Comparison of ENCODE assay signal across 1 cellular context in the genomic region with DNA sequence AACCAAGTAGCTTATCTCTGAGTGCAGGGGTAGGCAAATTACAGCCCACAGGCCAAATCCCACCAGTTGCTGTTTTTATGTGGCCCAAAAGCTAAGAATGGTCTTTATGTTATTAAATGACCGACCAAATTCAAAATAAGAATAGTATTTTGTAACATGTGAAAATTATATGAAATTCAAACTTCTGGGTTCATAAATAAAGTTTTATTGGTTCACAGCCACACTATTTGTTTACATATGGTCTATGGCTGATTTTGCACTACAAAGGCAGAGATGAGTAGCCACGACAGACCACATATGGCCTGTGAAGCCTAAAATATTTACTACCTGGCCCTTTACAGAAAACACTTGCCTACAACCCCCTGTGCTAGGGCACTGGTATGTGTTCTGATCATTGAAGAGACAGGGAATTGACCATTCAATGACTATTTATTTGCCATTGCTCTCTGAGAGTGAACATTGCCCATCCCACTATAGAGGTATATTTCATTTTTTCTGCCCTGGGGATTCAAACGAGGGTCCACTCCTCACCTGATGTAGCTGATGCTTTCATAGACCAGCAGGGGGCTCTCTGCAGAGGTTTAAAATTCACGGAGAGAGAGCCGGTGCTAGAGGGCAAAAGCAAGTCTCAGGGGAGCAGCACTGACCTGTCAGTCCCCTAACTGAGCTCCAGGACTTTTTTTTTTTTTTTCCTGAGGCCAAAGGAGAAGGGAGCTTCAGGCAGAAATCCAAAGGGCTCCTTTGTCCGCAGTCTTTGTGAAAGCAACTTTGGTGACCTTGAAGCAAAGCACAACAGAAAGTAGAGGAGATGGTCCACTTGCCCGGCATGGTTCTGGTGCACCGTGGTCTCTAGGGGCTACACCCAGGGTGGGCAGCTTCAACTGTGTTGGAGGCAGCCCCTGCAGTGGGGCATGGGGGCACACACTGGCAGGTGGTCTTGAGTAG.
TF ChIP-seq lines count a peak whose summit lies in the region.

No MANE protein-coding gene starts in this region.

TF ChIP-seq in K562, 482 proteins besides CTCF, POLR2A, EP300 and RAD21 (continued from another document):
- TF ChIP-seq, protein P1, sequence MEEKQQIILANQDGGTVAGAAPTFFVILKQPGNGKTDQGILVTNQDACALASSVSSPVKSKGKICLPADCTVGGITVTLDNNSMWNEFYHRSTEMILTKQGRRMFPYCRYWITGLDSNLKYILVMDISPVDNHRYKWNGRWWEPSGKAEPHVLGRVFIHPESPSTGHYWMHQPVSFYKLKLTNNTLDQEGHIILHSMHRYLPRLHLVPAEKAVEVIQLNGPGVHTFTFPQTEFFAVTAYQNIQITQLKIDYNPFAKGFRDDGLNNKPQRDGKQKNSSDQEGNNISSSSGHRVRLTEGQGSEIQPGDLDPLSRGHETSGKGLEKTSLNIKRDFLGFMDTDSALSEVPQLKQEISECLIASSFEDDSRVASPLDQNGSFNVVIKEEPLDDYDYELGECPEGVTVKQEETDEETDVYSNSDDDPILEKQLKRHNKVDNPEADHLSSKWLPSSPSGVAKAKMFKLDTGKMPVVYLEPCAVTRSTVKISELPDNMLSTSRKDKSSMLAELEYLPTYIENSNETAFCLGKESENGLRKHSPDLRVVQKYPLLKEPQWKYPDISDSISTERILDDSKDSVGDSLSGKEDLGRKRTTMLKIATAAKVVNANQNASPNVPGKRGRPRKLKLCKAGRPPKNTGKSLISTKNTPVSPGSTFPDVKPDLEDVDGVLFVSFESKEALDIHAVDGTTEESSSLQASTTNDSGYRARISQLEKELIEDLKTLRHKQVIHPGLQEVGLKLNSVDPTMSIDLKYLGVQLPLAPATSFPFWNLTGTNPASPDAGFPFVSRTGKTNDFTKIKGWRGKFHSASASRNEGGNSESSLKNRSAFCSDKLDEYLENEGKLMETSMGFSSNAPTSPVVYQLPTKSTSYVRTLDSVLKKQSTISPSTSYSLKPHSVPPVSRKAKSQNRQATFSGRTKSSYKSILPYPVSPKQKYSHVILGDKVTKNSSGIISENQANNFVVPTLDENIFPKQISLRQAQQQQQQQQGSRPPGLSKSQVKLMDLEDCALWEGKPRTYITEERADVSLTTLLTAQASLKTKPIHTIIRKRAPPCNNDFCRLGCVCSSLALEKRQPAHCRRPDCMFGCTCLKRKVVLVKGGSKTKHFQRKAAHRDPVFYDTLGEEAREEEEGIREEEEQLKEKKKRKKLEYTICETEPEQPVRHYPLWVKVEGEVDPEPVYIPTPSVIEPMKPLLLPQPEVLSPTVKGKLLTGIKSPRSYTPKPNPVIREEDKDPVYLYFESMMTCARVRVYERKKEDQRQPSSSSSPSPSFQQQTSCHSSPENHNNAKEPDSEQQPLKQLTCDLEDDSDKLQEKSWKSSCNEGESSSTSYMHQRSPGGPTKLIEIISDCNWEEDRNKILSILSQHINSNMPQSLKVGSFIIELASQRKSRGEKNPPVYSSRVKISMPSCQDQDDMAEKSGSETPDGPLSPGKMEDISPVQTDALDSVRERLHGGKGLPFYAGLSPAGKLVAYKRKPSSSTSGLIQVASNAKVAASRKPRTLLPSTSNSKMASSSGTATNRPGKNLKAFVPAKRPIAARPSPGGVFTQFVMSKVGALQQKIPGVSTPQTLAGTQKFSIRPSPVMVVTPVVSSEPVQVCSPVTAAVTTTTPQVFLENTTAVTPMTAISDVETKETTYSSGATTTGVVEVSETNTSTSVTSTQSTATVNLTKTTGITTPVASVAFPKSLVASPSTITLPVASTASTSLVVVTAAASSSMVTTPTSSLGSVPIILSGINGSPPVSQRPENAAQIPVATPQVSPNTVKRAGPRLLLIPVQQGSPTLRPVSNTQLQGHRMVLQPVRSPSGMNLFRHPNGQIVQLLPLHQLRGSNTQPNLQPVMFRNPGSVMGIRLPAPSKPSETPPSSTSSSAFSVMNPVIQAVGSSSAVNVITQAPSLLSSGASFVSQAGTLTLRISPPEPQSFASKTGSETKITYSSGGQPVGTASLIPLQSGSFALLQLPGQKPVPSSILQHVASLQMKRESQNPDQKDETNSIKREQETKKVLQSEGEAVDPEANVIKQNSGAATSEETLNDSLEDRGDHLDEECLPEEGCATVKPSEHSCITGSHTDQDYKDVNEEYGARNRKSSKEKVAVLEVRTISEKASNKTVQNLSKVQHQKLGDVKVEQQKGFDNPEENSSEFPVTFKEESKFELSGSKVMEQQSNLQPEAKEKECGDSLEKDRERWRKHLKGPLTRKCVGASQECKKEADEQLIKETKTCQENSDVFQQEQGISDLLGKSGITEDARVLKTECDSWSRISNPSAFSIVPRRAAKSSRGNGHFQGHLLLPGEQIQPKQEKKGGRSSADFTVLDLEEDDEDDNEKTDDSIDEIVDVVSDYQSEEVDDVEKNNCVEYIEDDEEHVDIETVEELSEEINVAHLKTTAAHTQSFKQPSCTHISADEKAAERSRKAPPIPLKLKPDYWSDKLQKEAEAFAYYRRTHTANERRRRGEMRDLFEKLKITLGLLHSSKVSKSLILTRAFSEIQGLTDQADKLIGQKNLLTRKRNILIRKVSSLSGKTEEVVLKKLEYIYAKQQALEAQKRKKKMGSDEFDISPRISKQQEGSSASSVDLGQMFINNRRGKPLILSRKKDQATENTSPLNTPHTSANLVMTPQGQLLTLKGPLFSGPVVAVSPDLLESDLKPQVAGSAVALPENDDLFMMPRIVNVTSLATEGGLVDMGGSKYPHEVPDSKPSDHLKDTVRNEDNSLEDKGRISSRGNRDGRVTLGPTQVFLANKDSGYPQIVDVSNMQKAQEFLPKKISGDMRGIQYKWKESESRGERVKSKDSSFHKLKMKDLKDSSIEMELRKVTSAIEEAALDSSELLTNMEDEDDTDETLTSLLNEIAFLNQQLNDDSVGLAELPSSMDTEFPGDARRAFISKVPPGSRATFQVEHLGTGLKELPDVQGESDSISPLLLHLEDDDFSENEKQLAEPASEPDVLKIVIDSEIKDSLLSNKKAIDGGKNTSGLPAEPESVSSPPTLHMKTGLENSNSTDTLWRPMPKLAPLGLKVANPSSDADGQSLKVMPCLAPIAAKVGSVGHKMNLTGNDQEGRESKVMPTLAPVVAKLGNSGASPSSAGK (IDR thresholded peaks at IDR 0.05) = 0 out of 2 replicates have a peak, but pooled peaks have one; percentile 8
- TF ChIP-seq, protein P2, sequence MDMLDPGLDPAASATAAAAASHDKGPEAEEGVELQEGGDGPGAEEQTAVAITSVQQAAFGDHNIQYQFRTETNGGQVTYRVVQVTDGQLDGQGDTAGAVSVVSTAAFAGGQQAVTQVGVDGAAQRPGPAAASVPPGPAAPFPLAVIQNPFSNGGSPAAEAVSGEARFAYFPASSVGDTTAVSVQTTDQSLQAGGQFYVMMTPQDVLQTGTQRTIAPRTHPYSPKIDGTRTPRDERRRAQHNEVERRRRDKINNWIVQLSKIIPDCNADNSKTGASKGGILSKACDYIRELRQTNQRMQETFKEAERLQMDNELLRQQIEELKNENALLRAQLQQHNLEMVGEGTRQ (CRISPR knock-in tag; IDR thresholded peaks at IDR 0.05) = no peak
- TF ChIP-seq RBM17 (IDR thresholded peaks at IDR 0.05; ENCODE audit: borderline replicate concordance, low read depth, low read length) = no peak
- TF ChIP-seq SMC3 (conservative IDR thresholded peaks at IDR 0.05; ENCODE audit: insufficient read depth, low read depth, low read length) = peak; percentile 60
- no peak for TF ChIP-seq ESRRA (IDR thresholded peaks at IDR 0.05; ENCODE audit: borderline replicate concordance, low read depth)
